15 cellular contexts compared by ENCODE assay signal in genomic region chr3:139537325-139537724, GRCh38. TPM values are rescaled to one million over a fixed set of nuclear protein-coding genes. Genes with fewer than 3 reads are reported as not detected.
A peak's percentile ranks its signal among the peaks of the same experiment; 100 is the strongest.
DNase-seq lines count a peak whose midpoint lies in the region; ATAC-seq and TF ChIP-seq lines count a peak whose summit lies in the region.
"Had no signal": no experiment of that assay in that cellular context is flagged by ENCODE, and none has a peak within 500 bp of the region (broad histone marks: within the 10 kb centered on the region; RNA-seq: fewer than 3 reads in every experiment).

No MANE protein-coding gene starts in this region.

- intact Hi-C loops in body of pancreas (cut with DNase I), result no loop called here

- H3K4me3 ChIP-seq in MG63, result no peak overlapping the region
- H3K4me3 ChIP-seq in body of pancreas, result no peak overlapping the region
- no peak overlapping the region for H3K4me3 ChIP-seq in muscle layer of duodenum (ENCODE audit: low read depth in 1 of 2, low read length in 2 of 2)
- H3K4me3 ChIP-seq: BLaER1, thyroid gland had no signal

- no peaks in the 10 kb centered on the region for H3K27me3 ChIP-seq in MG63
- H3K27me3 ChIP-seq in body of pancreas, result no peaks in the 10 kb centered on the region
- H3K27me3 ChIP-seq in muscle layer of duodenum (ENCODE audit: low read depth, low read length), result no peaks in the 10 kb centered on the region
- H3K27me3 ChIP-seq: thyroid gland had no signal

- ATAC-seq in body of pancreas, result no peak
- ATAC-seq: left ventricle myocardium superior, Right ventricle myocardium inferior, WTC11 had no signal

- no peak for TF ChIP-seq CTCF in body of pancreas (IDR thresholded peaks at IDR 0.05)

- peak; percentile 81 for DNase-seq in DMS 273 (lab: John Stamatoyannopoulos, UW; ENCODE audit: unreplicated experiment)
- DNase-seq in MG63, result peak; percentile 32
- DNase-seq in body of pancreas, result no peak
- DNase-seq in stimulated activated CD4-positive, alpha-beta T cell treated with anti-CD3 and anti-CD28 coated beads, Interleukin-4, amount 100 ng/mL, for 4 hours, result no peak
- DNase-seq in NCI-H510A (lab: John Stamatoyannopoulos, UW), result no peak
- no peak for DNase-seq in stimulated activated CD8-positive, alpha-beta memory T cell treated with anti-CD3 and anti-CD28 coated beads, Interleukin-4, amount 100 ng/mL, for 48 hours
- no peak for DNase-seq in nucleus accumbens (lab: John Stamatoyannopoulos, UW)
- DNase-seq: caudate nucleus, left ventricle myocardium superior, NCI-H2081, thyroid gland had no signal

- no peaks in the 10 kb centered on the region for H3K36me3 ChIP-seq in MG63
- H3K36me3 ChIP-seq in body of pancreas (replicated peaks in 1 of 2; ENCODE audit: insufficient read depth in 1 of 2, low read depth in 2 of 2), result no peaks in the 10 kb centered on the region
- H3K36me3 ChIP-seq in muscle layer of duodenum (ENCODE audit: control insufficient read depth in 1 of 2, insufficient read depth in 2 of 2, low read length in 2 of 2), result no peaks in the 10 kb centered on the region
- H3K36me3 ChIP-seq: BLaER1, thyroid gland had no signal

- TF ChIP-seq POLR2A in body of pancreas (IDR thresholded peaks at IDR 0.05), result no peak

- H3K27ac ChIP-seq in body of pancreas (peak overlapping the region; percentile 85 to 95 (median 94)), muscle layer of duodenum (ENCODE audit: low read length) (peak overlapping the region; percentile 7)
- H3K27ac ChIP-seq: BLaER1, thyroid gland had no signal

- H3K4me1 ChIP-seq in body of pancreas (peaks cover 87% of the 10 kb centered on the region), muscle layer of duodenum (ENCODE audit: control insufficient read depth in 1 of 2, insufficient read depth in 2 of 2, low read length in 2 of 2) (peaks cover 20 to 61% of the 10 kb centered on the region in 2 donors)

- H3K9me3 ChIP-seq in MG63, result peaks cover 7% of the 10 kb centered on the region
- no peaks in the 10 kb centered on the region for H3K9me3 ChIP-seq in body of pancreas
- no peaks in the 10 kb centered on the region for H3K9me3 ChIP-seq in muscle layer of duodenum (ENCODE audit: control insufficient read depth in 1 of 2, low read length in 2 of 2)
- H3K9me3 ChIP-seq: BLaER1, thyroid gland had no signal

RNA-seq across cellular contexts. Expression of gene RBP1, which starts 2.2 kb away (rescaled TPM):
- 1.8 TPM in 1 of 2 replicates, not detected in the other for total RNA-seq in MG63 (2014; rRNA removed; shearing (Covaris generic); ENCODE audit: low replicate concordance)
- 100 to 1,000 TPM; 103 to 202 TPM for total RNA-seq in body of pancreas

Comparison
In these comparisons a context has a peak if more than half of its experiments do, and no peak if none do; other contexts are left out.
1. DNase-seq: peak in DMS 273 (single experiment) and MG63 (single experiment); none in body of pancreas (0 of 4), stimulated activated CD4-positive, alpha-beta T cell treated with anti-CD3 and anti-CD28 coated beads, Interleukin-4, amount 100 ng/mL, for 4 hours (0 of 2), NCI-H510A (single experiment), stimulated activated CD8-positive, alpha-beta memory T cell treated with anti-CD3 and anti-CD28 coated beads, Interleukin-4, amount 100 ng/mL, for 48 hours (single experiment) and nucleus accumbens (0 of 56).
2. RNA of gene RBP1, which starts 2.2 kb away (total RNA-seq): 103 to 202 TPM in body of pancreas; 1.8 TPM in MG63; every median in the first group is over 10 times any median in the second.